In the genomic region with DNA sequence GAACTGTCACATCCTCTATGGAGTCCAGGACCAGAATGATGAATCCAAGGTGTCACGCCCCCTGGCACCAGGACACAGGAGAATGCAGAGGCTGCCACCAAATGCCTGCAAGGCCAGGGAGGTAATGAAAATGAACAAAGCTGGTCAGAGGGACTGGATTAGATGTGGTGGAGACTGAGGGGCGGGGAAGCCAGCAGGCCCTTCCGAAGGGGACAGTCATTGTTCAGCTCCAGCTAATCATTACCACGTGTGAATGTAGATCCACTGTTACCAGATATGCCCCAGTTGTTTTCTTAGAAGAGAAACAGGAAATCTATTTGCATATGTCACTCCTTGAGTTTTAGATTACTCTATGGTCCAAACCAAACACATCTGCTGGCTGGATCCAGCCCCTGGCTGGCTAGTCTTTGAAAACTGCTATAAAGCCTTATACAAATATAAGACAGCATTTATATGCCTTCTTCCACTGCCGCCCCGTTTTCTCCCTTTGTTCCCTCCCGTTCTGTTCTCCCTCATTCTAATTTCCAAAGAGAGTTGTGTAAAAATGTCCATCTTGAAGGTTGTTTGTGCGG, we compare ENCODE assay signal across 1 cellular context.
TF ChIP-seq lines count a peak whose summit lies in the region.

No MANE protein-coding gene starts in this region.

TF ChIP-seq in SK-N-SH, 30 proteins besides CTCF, POLR2A, EP300 and RAD21 (continued from another document):
- TF ChIP-seq ZBTB33 (IDR thresholded peaks at IDR 0.05; ENCODE audit: borderline replicate concordance, low read depth): no peak
- TF ChIP-seq YY1 (IDR thresholded peaks at IDR 0.05; ENCODE audit: low read depth): no peak
- no peak for TF ChIP-seq RFX5 (IDR thresholded peaks at IDR 0.05; ENCODE audit: low read length)
- no peak for TF ChIP-seq NRF1 (IDR thresholded peaks at IDR 0.05; ENCODE audit: low read depth, low read length)
- no peak for TF ChIP-seq FOSL2 (IDR thresholded peaks at IDR 0.05; ENCODE audit: borderline replicate concordance, low read depth)
- no peak for TF ChIP-seq FOXM1 (IDR thresholded peaks at IDR 0.05; ENCODE audit: low read depth)
- peak; percentile 50; the same call in 1 of the 2 replicates for TF ChIP-seq MXI1 (IDR thresholded peaks at IDR 0.05; ENCODE audit: low read depth, low read length)
- TF ChIP-seq JUND (IDR thresholded peaks at IDR 0.05): no peak
- TF ChIP-seq SIN3A (IDR thresholded peaks at IDR 0.05; ENCODE audit: borderline replicate concordance, low read depth, low read length): no peak
- no peak for TF ChIP-seq FOXJ3 (CRISPR knock-in tag; IDR thresholded peaks at IDR 0.05)
